In the genomic region with DNA sequence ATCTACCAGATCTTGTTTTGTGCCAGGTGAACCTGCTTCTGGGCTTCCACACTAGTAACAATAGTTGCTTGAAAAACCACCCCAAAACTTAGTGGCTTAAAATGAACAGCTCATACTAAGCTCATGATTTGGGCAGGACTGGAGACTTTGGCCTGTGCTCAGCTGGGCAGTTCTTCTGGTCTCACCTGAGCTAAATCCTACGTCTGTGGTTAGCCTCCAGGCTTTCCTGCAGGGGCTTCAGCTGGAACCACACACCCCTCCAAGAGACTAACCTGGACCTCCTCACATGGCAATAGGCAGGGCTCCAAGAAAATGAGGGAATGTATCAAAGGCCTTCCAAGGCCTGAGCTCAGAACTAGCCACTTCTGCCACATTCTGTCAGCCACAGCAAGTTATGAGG, we compare ENCODE assay signal across 33 cellular contexts.
DNase-seq lines count a peak whose midpoint lies in the region; ATAC-seq, FAIRE-seq and TF ChIP-seq lines count a peak whose summit lies in the region.
"Had no signal": no experiment of that assay in that cellular context is flagged by ENCODE, and none has a peak within 500 bp of the region (broad histone marks: within the 10 kb centered on the region; RNA-seq: fewer than 3 reads in every experiment).

No MANE protein-coding gene starts in this region.

- TF ChIP-seq POLR2A in HepG2 (IDR thresholded peaks at IDR 0.05; ENCODE audit: insufficient read depth in 1 of 2, low read depth in 2 of 2, low read length in 2 of 2), result no peak
- no peak for TF ChIP-seq POLR2A in right lobe of liver (IDR thresholded peaks at IDR 0.05)

- no peak overlapping the region for H3K9ac ChIP-seq in HepG2 (ENCODE audit: insufficient read depth, low read depth, low read length)
- H3K9ac ChIP-seq: BLaER1; BLaER1 treated with 17β-estradiol and CSF1 and Interleukin-3, amounts not matched to agents 10 nM and 100 nM had no signal

- H3K27me3 ChIP-seq in HepG2 (ENCODE audit: control insufficient read depth in 1 of 2, insufficient read depth in 2 of 2, low read length in 2 of 2) (no peaks in the 10 kb centered on the region), right lobe of liver (no peaks in the 10 kb centered on the region), GM23338 (ENCODE audit: insufficient read depth) (no peaks in the 10 kb centered on the region)
- H3K27me3 ChIP-seq: BE2C; BLaER1; BLaER1 treated with 17β-estradiol and CSF1 and Interleukin-3, amounts not matched to agents 10 nM and 100 nM had no signal

- no peak overlapping the region for H3K4me3 Mint-ChIP-seq in GM23338
- H3K4me3 Mint-ChIP-seq: B cell; CD14-positive monocyte; CD4-positive, alpha-beta memory T cell; CD4-positive, alpha-beta T cell; CD4-positive, CD25-positive, alpha-beta regulatory T cell; CD8-positive, alpha-beta memory T cell; CD8-positive, alpha-beta T cell had no signal

- DNase-seq in HepG2 (ENCODE audit: low spot score) (no peak), right lobe of liver (no peak), GM23338 (ENCODE audit: low spot score) (no peak)
- DNase-seq: 8988T; ACHN; AML-193; BE2C; C1 segment of cervical spinal cord; Caco-2; Calu3; CD4-positive, alpha-beta memory T cell; CD4-positive, alpha-beta T cell; CD4-positive, CD25-positive, alpha-beta regulatory T cell; CD8-positive, alpha-beta memory T cell; CD8-positive, alpha-beta T cell; COR-L47; DMS 273 treated with DMSO at 0.1 percent for 48 hours; DMS153; DMS53; DMS79; DMS79 treated with DMSO at 0.1 percent for 48 hours; DND-41; EL had no signal

- no peak for TF ChIP-seq RAD21 in HepG2 (CRISPR knock-in tag; IDR thresholded peaks at IDR 0.05)

- no peak overlapping the region for H3K27ac Mint-ChIP-seq in GM23338
- H3K27ac Mint-ChIP-seq: B cell; CD4-positive, alpha-beta memory T cell; CD4-positive, alpha-beta T cell; CD4-positive, CD25-positive, alpha-beta regulatory T cell; CD8-positive, alpha-beta memory T cell; CD8-positive, alpha-beta T cell had no signal

- H3K4me1 Mint-ChIP-seq in GM23338, result no peaks in the 10 kb centered on the region
- H3K4me1 Mint-ChIP-seq: B cell; CD14-positive monocyte; CD4-positive, alpha-beta memory T cell; CD4-positive, CD25-positive, alpha-beta regulatory T cell; CD8-positive, alpha-beta memory T cell had no signal

- POLR2A ChIA-PET in HepG2 (lab: Yijun Ruan, JAX), result no interaction called here

- TF ChIP-seq EP300 in HepG2 (IDR thresholded peaks at IDR 0.05; ENCODE audit: low read depth in 2 of 2, low read length in 2 of 2) (no peak), HepG2 (CRISPR knock-in tag; IDR thresholded peaks at IDR 0.05; ENCODE audit: borderline replicate concordance) (no peak)

- CTCF ChIA-PET in HepG2 (lab: Yijun Ruan, JAX; ENCODE audit: low intra/inter-chr PET ratio, low total read pairs), result no interaction called here

- H3K27ac ChIP-seq in HepG2 (ENCODE audit: extremely low read length, insufficient read depth, low read length) (no peak overlapping the region), right lobe of liver (no peak overlapping the region), GM23338 (ENCODE audit: low read depth) (no peak overlapping the region)
- H3K27ac ChIP-seq: 22Rv1; A549; BLaER1; BLaER1 treated with 17β-estradiol and CSF1 and Interleukin-3, amounts not matched to agents 10 nM and 100 nM; C4-2B had no signal

- no peak for TF ChIP-seq CTCF in HepG2 (CRISPR knock-in tag; IDR thresholded peaks at IDR 0.05)
- no peak for TF ChIP-seq CTCF in right lobe of liver (IDR thresholded peaks at IDR 0.05)
- no peak for TF ChIP-seq CTCF in GM23338 (conservative IDR thresholded peaks at IDR 0.05; ENCODE audit: low read depth in 2 of 2)

- H3K4me2 ChIP-seq in HepG2 (ENCODE audit: low read depth, low read length), result no peak overlapping the region
- H3K4me2 ChIP-seq in GM23338, result no peak overlapping the region
- H3K4me2 ChIP-seq: A549; BLaER1; BLaER1 treated with 17β-estradiol and CSF1 and Interleukin-3, amounts not matched to agents 10 nM and 100 nM had no signal

- ATAC-seq in HepG2, result no peak
- ATAC-seq in right lobe of liver, result no peak
- ATAC-seq in GM23338, result no peak
- ATAC-seq in GM21381 (IDR thresholded peaks at IDR 0.05; ENCODE audit: unreplicated experiment), result no peak
- ATAC-seq: A549; CD8-positive, alpha-beta T cell had no signal

- intact Hi-C loops in HepG2 (cut with micrococcal nuclease; ENCODE audit: unreplicated experiment) (no loop called here), right lobe of liver (cut with DNase I) (no loop called here)

- H2AFZ ChIP-seq in HepG2 (ENCODE audit: low read length), result no peak overlapping the region
- H2AFZ ChIP-seq in GM23338, result no peak overlapping the region

- no peak overlapping the region for H3K4me3 ChIP-seq in HepG2 (replicated peaks in 1 of 3; ENCODE audit: insufficient read depth in 1 of 3, low read depth in 2 of 3, low read length in 3 of 3)
- no peak overlapping the region for H3K4me3 ChIP-seq in right lobe of liver
- H3K4me3 ChIP-seq in GM23338, result no peak overlapping the region
- H3K4me3 ChIP-seq: A549; BLaER1; BLaER1 treated with 17β-estradiol and CSF1 and Interleukin-3, amounts not matched to agents 10 nM and 100 nM had no signal

- H3K79me2 ChIP-seq in HepG2 (ENCODE audit: insufficient read depth, low read length) (no peaks in the 10 kb centered on the region), GM23338 (replicated peaks; ENCODE audit: insufficient read depth) (no peaks in the 10 kb centered on the region)

- H3K27me3 Mint-ChIP-seq in GM23338 (ENCODE audit: insufficient read depth, low read depth, poor library complexity), result peaks cover 2% of the 10 kb centered on the region
- H3K27me3 Mint-ChIP-seq: B cell had no signal

- no peaks in the 10 kb centered on the region for H3F3A ChIP-seq in GM23338 (replicated peaks; ENCODE audit: low read depth)

- in situ Hi-C loops in HepG2 (cut with HindIII; ENCODE audit: extremely low pct_ligation_motif_present, low pct_unique_long_range_greater_than_20kb), result loop anchor here (25.0 kb wide), 1 partner anchor 1531 kb away; no protein-coding TSS in a partner anchor

- H3K9me2 ChIP-seq in GM23338 (ENCODE audit: insufficient read depth), result no peaks in the 10 kb centered on the region

- H4K20me1 ChIP-seq in HepG2 (ENCODE audit: insufficient read depth, low read length), result no peaks in the 10 kb centered on the region
- H4K20me1 ChIP-seq in GM23338 (replicated peaks; ENCODE audit: insufficient read depth), result no peaks in the 10 kb centered on the region
- H4K20me1 ChIP-seq: BLaER1; BLaER1 treated with 17β-estradiol and CSF1 and Interleukin-3, amounts not matched to agents 10 nM and 100 nM had no signal

- no peak for FAIRE-seq in HepG2 (lab: Jason Lieb, UNC)
- FAIRE-seq: A204.1, A549, D721Med had no signal

- H3K9me3 ChIP-seq in HepG2 (ENCODE audit: low read length) (peaks cover 24% of the 10 kb centered on the region), right lobe of liver (no peaks in the 10 kb centered on the region)
- H3K9me3 ChIP-seq: BE2C had no signal

- H3K9me3 Mint-ChIP-seq in GM23338, result peaks cover 25% of the 10 kb centered on the region

- 0% methylated on average over 1 of the region's 1 CpG for WGBS in HepG2 (ENCODE audit: low lambda C conversion rate)
- no CpG with 5 or more reads among the region's 1 CpG for WGBS in right lobe of liver (ENCODE audit: insufficient coverage, low coverage, low lambda C conversion rate, missing lambda C conversion rate)

- H3K36me3 Mint-ChIP-seq in GM23338 (ENCODE audit: low read depth), result peaks cover 7% of the 10 kb centered on the region; the same call in 2 of the 3 replicates
- H3K36me3 Mint-ChIP-seq: CD14-positive monocyte; CD4-positive, CD25-positive, alpha-beta regulatory T cell; CD8-positive, alpha-beta T cell had no signal

- BruUV-seq in HepG2 (replicated peaks; lab: Mats Ljungman, UMichigan), result no TSS peak

- no peaks in the 10 kb centered on the region for H3K4me1 ChIP-seq in HepG2 (ENCODE audit: insufficient read depth, low read length)
- H3K4me1 ChIP-seq in right lobe of liver, result no peaks in the 10 kb centered on the region
- no peaks in the 10 kb centered on the region for H3K4me1 ChIP-seq in GM23338 (ENCODE audit: insufficient read depth)
- H3K4me1 ChIP-seq: A549; BE2C; BLaER1; BLaER1 treated with 17β-estradiol and CSF1 and Interleukin-3, amounts not matched to agents 10 nM and 100 nM; Caco-2 had no signal

- H3K36me3 ChIP-seq in HepG2 (replicated peaks in 1 of 2; ENCODE audit: control insufficient read depth in 1 of 2, insufficient read depth in 2 of 2, low read length in 2 of 2), result no peaks in the 10 kb centered on the region
- H3K36me3 ChIP-seq in right lobe of liver, result no peaks in the 10 kb centered on the region
- no peaks in the 10 kb centered on the region for H3K36me3 ChIP-seq in GM23338 (ENCODE audit: insufficient read depth)
- H3K36me3 ChIP-seq: BE2C, BLaER1 had no signal

TF ChIP-seq in HepG2, 621 proteins besides CTCF, POLR2A, EP300 and RAD21:
- TF ChIP-seq ZNF331 (CRISPR knock-in tag; IDR thresholded peaks at IDR 0.05) (peak; percentile 50; the same call in 1 of the 2 replicates), ZNF44 (CRISPR knock-in tag; IDR thresholded peaks at IDR 0.05) (no peak)

TF ChIP-seq in GM23338, 12 proteins besides CTCF, POLR2A, EP300 and RAD21 (continues in another document):
- TF ChIP-seq POLR2AphosphoS5 (IDR thresholded peaks at IDR 0.05; ENCODE audit: low read depth), result no peak
- peak; percentile 63 for TF ChIP-seq ZNF331 (CRISPR knock-in tag; IDR thresholded peaks at IDR 0.05; ENCODE audit: low read depth)
- TF ChIP-seq EZH2phosphoT487 (IDR thresholded peaks at IDR 0.05; ENCODE audit: unreplicated experiment), result no peak
